16 cellular contexts compared by ENCODE assay signal in genomic region chr20:63064310-63064709, GRCh38. TPM values are rescaled to one million over a fixed set of nuclear protein-coding genes. Genes with fewer than 3 reads are reported as not detected.
DNase-seq lines count a peak whose midpoint lies in the region; ATAC-seq and TF ChIP-seq lines count a peak whose summit lies in the region.
"Had no signal": no experiment of that assay in that cellular context is flagged by ENCODE, and none has a peak within 500 bp of the region (broad histone marks: within the 10 kb centered on the region; RNA-seq: fewer than 3 reads in every experiment).

No MANE protein-coding gene starts in this region.

- no peak overlapping the region for H3K9ac ChIP-seq in DND-41 (ENCODE audit: low read depth, low read length)

- H3K4me2 ChIP-seq in DND-41 (ENCODE audit: insufficient read depth, low read length) = no peak overlapping the region

- peak; percentile 14 for DNase-seq in A172 (ENCODE audit: low spot score)
- DNase-seq in DND-41 = peak; percentile 22
- peak; percentile 45 for DNase-seq in RPMI7951 (ENCODE audit: low read depth)
- peak; percentile 32 for DNase-seq in left lobe of liver (ENCODE audit: low spot score)
- no peak for DNase-seq in amygdala (lab: John Stamatoyannopoulos, UW)
- no peak for DNase-seq in foreskin keratinocyte
- DNase-seq in germinal center (ENCODE audit: low spot score) = no peak
- DNase-seq: activated naive CD4-positive, alpha-beta T cell treated with Interleukin-2 at 50 U/mL for 16 hours; effector memory CD4-positive, alpha-beta T cell; IMR-90; mesenchymal stem cell; NCI-H1092 treated with DMSO at 0.1 percent for 48 hours; NCI-H2227 treated with DMSO at 0.1 percent for 48 hours had no signal

- no peak overlapping the region for H2AFZ ChIP-seq in DND-41 (ENCODE audit: low read depth, low read length)

- no peaks in the 10 kb centered on the region for H3K36me3 ChIP-seq in DND-41 (ENCODE audit: insufficient read depth, low read length)

- no peak overlapping the region for H3K4me3 ChIP-seq in DND-41 (ENCODE audit: low read depth in 1 of 2, low read length in 2 of 2)
- H3K4me3 ChIP-seq: skin epidermis had no signal

- TF ChIP-seq CTCF in DND-41 (IDR thresholded peaks at IDR 0.05; ENCODE audit: borderline replicate concordance, extremely low read depth, low read length, poor library complexity, severe bottlenecking) = no peak
- no peak for TF ChIP-seq CTCF in foreskin keratinocyte (conservative IDR thresholded peaks at IDR 0.05)

- no peaks in the 10 kb centered on the region for H3K9me3 ChIP-seq in DND-41 (ENCODE audit: insufficient read depth, low read length, severe bottlenecking)

- H3K4me1 ChIP-seq in DND-41 (ENCODE audit: insufficient read depth, low read length) (no peaks in the 10 kb centered on the region), foreskin keratinocyte (no peaks in the 10 kb centered on the region)

- peaks cover 7% of the 10 kb centered on the region; the same call in 1 of the 2 replicates for H3K79me2 ChIP-seq in DND-41 (ENCODE audit: insufficient read depth, low read length)

- peaks cover 78% of the 10 kb centered on the region for H4K20me1 ChIP-seq in DND-41 (ENCODE audit: insufficient read depth, low read length)

- H3K27ac ChIP-seq in DND-41 (ENCODE audit: low read length) (no peak overlapping the region), foreskin keratinocyte (no peak overlapping the region)
- H3K27ac ChIP-seq: skin epidermis had no signal

- H3K27me3 ChIP-seq in DND-41 (ENCODE audit: insufficient read depth, low read length, poor library complexity) = no peaks in the 10 kb centered on the region
- no peaks in the 10 kb centered on the region for H3K27me3 ChIP-seq in foreskin keratinocyte

- peak; percentile 62; the same call in 2 of the 3 replicates for ATAC-seq in DND-41 (ENCODE audit: insufficient read depth, low read depth)
- no peak for ATAC-seq in left lobe of liver
- no peak for ATAC-seq in GM21576 (IDR thresholded peaks at IDR 0.05; ENCODE audit: unreplicated experiment)
- no peak for ATAC-seq in foreskin keratinocyte
- ATAC-seq: stimulated activated memory B cell treated with anti-CD40 and anti-IgM and Interleukin-4, amounts not matched to agents 10 μg/mL and 1 μg/mL and 100 μg/mL, for 72 hours had no signal

RNA-seq across cellular contexts. Expression of gene BHLHE23, which starts 57.5 kb away (rescaled TPM):
- not detected in 2 replicates for total RNA-seq in A172 (2014; rRNA removed; shearing (Covaris generic))
- total RNA-seq in RPMI7951 (2014; rRNA removed; shearing (Covaris generic)) = not detected in 2 replicates
- total RNA-seq in left lobe of liver = not detected
- total RNA-seq in foreskin keratinocyte = not detected in 2 replicates
- polyA plus RNA-seq in foreskin keratinocyte = not detected in 2 replicates
- total RNA-seq: IMR-90 had no signal
- polyA plus RNA-seq: IMR-90 had no signal

Comparison
In these comparisons a context has a peak if more than half of its experiments do, and no peak if none do; other contexts are left out.
1. DNase-seq: peak in A172 (single experiment), DND-41 (single experiment), RPMI7951 (single experiment) and left lobe of liver (single experiment); none in amygdala (0 of 56), foreskin keratinocyte (0 of 2) and germinal center (single experiment).